In the genomic region with DNA sequence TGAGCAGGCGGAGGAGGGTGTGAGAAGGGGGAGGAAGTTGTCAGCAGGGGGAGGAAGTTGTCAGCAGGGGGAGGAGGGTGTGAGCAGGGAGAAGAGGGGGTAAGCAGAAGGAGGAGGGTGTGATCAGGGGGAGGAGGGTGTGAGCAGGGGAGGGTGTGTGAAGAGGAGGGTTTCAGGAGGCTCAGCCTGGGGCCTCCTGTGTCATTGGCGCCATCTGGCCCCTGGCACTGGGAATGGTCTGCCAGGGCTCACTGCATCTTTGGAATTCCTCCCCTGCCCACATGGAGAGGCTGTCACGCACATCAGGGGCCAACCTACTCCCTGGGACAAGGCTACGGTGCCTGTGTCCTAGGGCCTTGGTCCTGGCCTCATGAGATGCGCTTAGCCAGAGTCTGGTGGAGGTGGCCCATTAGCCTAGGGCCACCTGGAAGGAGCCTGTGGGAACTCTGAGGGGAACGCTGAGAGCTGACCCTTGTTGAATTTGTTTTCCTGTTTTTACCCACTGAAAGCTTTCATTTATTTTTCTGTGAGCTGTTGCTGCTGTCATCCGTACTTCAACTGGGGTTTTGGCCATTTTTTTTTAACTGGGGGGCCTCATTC, we compare ENCODE assay signal across 8 cellular contexts. TPM values are rescaled to one million over a fixed set of nuclear protein-coding genes. Genes with fewer than 3 reads are reported as not detected.
DNase-seq lines count a peak whose midpoint lies in the region; ATAC-seq, FAIRE-seq and TF ChIP-seq lines count a peak whose summit lies in the region.

No MANE protein-coding gene starts in this region.

- H3K4me3 ChIP-seq in GM12878 = no peak overlapping the region
- no peak overlapping the region for H3K4me3 ChIP-seq in left lung
- no peak overlapping the region for H3K4me3 ChIP-seq in transverse colon

- peaks cover 2% of the 10 kb centered on the region for H3K36me3 Mint-ChIP-seq in T-helper 17 cell (ENCODE audit: low read depth)

- H3K36me3 ChIP-seq in GM12878 (ENCODE audit: control insufficient read depth in 2 of 2, insufficient read depth in 2 of 2, low read length in 1 of 2) (no peaks in the 10 kb centered on the region), left lung (no peaks in the 10 kb centered on the region), transverse colon (no peaks in the 10 kb centered on the region)

- in situ Hi-C loops in GM12878 (cut with MboI) (no loop called here), transverse colon (cut with MboI; ENCODE audit: low pct_ligation_motif_present in 1 of 4, low pct_unique_long_range_greater_than_20kb in 1 of 4, low sequenced_read_pairs in 3 of 4) (no loop called here)

- DNase-seq in AG08395 (ENCODE audit: low spot score) = peak; percentile 77
- DNase-seq in GM10266 (ENCODE audit: extremely low spot score) = peak; percentile 71
- peak; percentile 85 for DNase-seq in NCI-H226
- no peak for DNase-seq in GM12878 (ENCODE audit: low read depth, low spot score)
- DNase-seq in left lung = peak; percentile 28 to 45
- DNase-seq in GM19238 (ENCODE audit: insufficient read length, low spot score) = no peak
- DNase-seq in transverse colon = no peak
- no peak for DNase-seq in T-helper 17 cell

- no peaks in the 10 kb centered on the region for H3K4me1 Mint-ChIP-seq in T-helper 17 cell

- no peak overlapping the region for H3K27ac ChIP-seq in GM12878 (ENCODE audit: control insufficient read depth, insufficient read depth)
- no peak overlapping the region for H3K27ac ChIP-seq in left lung
- H3K27ac ChIP-seq in transverse colon = no peak overlapping the region

- WGBS in GM12878 (ENCODE audit: insufficient coverage, insufficient replicate concordance, low lambda C conversion rate, missing lambda C conversion rate) = 69% methylated on average over 7 of the region's 7 CpGs
- WGBS in transverse colon (ENCODE audit: low coverage in 1 of 2), 2 donors = 68 to 72% methylated on average over 3 to 7 of the region's 7 CpGs

- H3K9ac ChIP-seq in GM12878 (ENCODE audit: control insufficient read depth, insufficient read depth, low read length) = no peak overlapping the region

- TF ChIP-seq EP300 in GM12878 (IDR thresholded peaks at IDR 0.05; ENCODE audit: borderline replicate concordance in 1 of 2, control insufficient read depth in 1 of 2, low read depth in 2 of 2, low read length in 2 of 2) (no peak), transverse colon (IDR thresholded peaks at IDR 0.05; ENCODE audit: low read depth) (no peak)

- H3K4me3 Mint-ChIP-seq in T-helper 17 cell = no peak overlapping the region

- POLR2A ChIA-PET in GM12878 (lab: Charles Lee) = interaction anchor here (0.7 kb wide), 1 partner anchor 185 kb away, joined by 3 read pairs; no protein-coding TSS in a partner anchor

- H3K4me2 ChIP-seq in GM12878 (ENCODE audit: control insufficient read depth, insufficient read depth) = no peak overlapping the region

- FAIRE-seq in GM12878 (lab: Jason Lieb, UNC) = peak; percentile 7

- peak; percentile 63 for ATAC-seq in GM12878
- peak; percentile 20 for ATAC-seq in left lung
- no peak for ATAC-seq in T-helper 17 cell

- H3K4me1 ChIP-seq in GM12878 (ENCODE audit: control insufficient read depth, insufficient read depth, low read length) (no peaks in the 10 kb centered on the region; the same call in 1 of the 2 replicates), left lung (peaks cover 7 to 11% of the 10 kb centered on the region in 2 donors), transverse colon (peaks cover 0 to 9% (median 7%) of the 10 kb centered on the region in 4 donors)

- TF ChIP-seq POLR2A in GM12878 (IDR thresholded peaks at IDR 0.05; ENCODE audit: low read depth, low read length) (no peak), transverse colon (IDR thresholded peaks at IDR 0.05) (no peak)

- H3K27ac Mint-ChIP-seq in T-helper 17 cell = no peak overlapping the region

- SMC1A ChIA-PET in GM12878 (lab: Charles Lee; ENCODE audit: uncharacterized antibody, unreplicated experiment) = interaction anchor here (0.8 to 1.5 kb wide), 2 partner anchors 10 to 65 kb away, joined by 4 read pairs; no protein-coding TSS in a partner anchor

- intact Hi-C loops in GM12878 (cut with micrococcal nuclease; ENCODE audit: unreplicated experiment) = loop anchor here (2.0 kb wide), 1 partner anchor 67 kb away; no protein-coding TSS in a partner anchor
- intact Hi-C loops in left lung (cut with DNase I) = no loop called here
- intact Hi-C loops in transverse colon (cut with DNase I; ENCODE audit: low total_unique reads) = no loop called here

- TF ChIP-seq RAD21 in GM12878 (IDR thresholded peaks at IDR 0.05; ENCODE audit: insufficient read depth, low read depth, low read length) = peak; percentile 58

- peaks cover 0 to 2% of the 10 kb centered on the region in 2 experiments; a peak in 3 of 4 replicates for H3K27me3 ChIP-seq in GM12878 (replicated peaks in 1 of 2; ENCODE audit: control insufficient read depth in 2 of 2, insufficient read depth in 2 of 2, low read length in 1 of 2)
- H3K27me3 ChIP-seq in left lung = peaks cover 11 to 40% of the 10 kb centered on the region in 2 donors
- peaks cover 22% of the 10 kb centered on the region for H3K27me3 ChIP-seq in transverse colon

- RAD21 ChIA-PET in GM12878 (lab: Charles Lee; ENCODE audit: unreplicated experiment) = interaction anchor here (0.7 to 1.1 kb wide), 2 partner anchors 62 to 66 kb away, joined by 3 read pairs; no protein-coding TSS in a partner anchor

- H3K79me2 ChIP-seq in GM12878 (ENCODE audit: control insufficient read depth, insufficient read depth, low read length) = no peaks in the 10 kb centered on the region

- TF ChIP-seq CTCF in GM10266 (IDR thresholded peaks at IDR 0.05; ENCODE audit: control insufficient read depth, insufficient read depth, low read depth, missing control alignments) (peak; percentile 38), GM12878 (IDR thresholded peaks at IDR 0.05 in 2 of 3, conservative IDR thresholded peaks at IDR 0.05 in 1 of 3; ENCODE audit: control insufficient read depth in 2 of 3, extremely low read depth in 1 of 3, insufficient read depth in 1 of 3, low read depth in 3 of 3, low read length in 3 of 3) (peak; percentile 22 to 56 (median 44); a peak in 4 of 6 replicates), left lung (IDR thresholded peaks at IDR 0.05) (no peak), transverse colon (IDR thresholded peaks at IDR 0.05) (no peak)

- H2AFZ ChIP-seq in GM12878 (ENCODE audit: control insufficient read depth, low read depth, low read length) = no peak overlapping the region

- H3K27me3 Mint-ChIP-seq in T-helper 17 cell = peaks cover 19% of the 10 kb centered on the region

- H4K20me1 ChIP-seq in GM12878 (ENCODE audit: control insufficient read depth, insufficient read depth) = no peaks in the 10 kb centered on the region

- no peaks in the 10 kb centered on the region for H3K9me3 ChIP-seq in GM12878 (replicated peaks; ENCODE audit: control insufficient read depth, insufficient read depth, low read length)
- H3K9me3 ChIP-seq in left lung = no peaks in the 10 kb centered on the region
- no peaks in the 10 kb centered on the region for H3K9me3 ChIP-seq in transverse colon
- H3K9me3 ChIP-seq in T-helper 17 cell (ENCODE audit: control insufficient read depth, low read length, poor library complexity, severe bottlenecking) = no peaks in the 10 kb centered on the region

- CTCF ChIA-PET in GM12878 (lab: Yijun Ruan, JAX) = interaction anchor here (0.7 to 1.2 kb wide), 4 partner anchors 27 to 66 kb away, joined by 3 to 6 read pairs (median 3); no protein-coding TSS in a partner anchor

- no TSS peak for BruUV-seq in GM12878 (replicated peaks; lab: Mats Ljungman, UMichigan)

TF ChIP-seq in GM12878, 131 proteins besides CTCF, POLR2A, EP300 and RAD21 (continues in another document):
- TF ChIP-seq NFXL1 (IDR thresholded peaks at IDR 0.05; ENCODE audit: borderline replicate concordance) (peak; percentile 95), ATF7 (IDR thresholded peaks at IDR 0.05; ENCODE audit: low read depth) (no peak), SMC3 (IDR thresholded peaks at IDR 0.05; ENCODE audit: borderline replicate concordance, low read length) (peak; percentile 57)

RNA-seq across cellular contexts. Expression of a gene that starts 18.0 kb away (rescaled TPM):
- total RNA-seq in GM12878 (2013; cell fraction: nucleolus; rRNA removed) = 0.77 and 0.95 TPM in 2 replicates
- total RNA-seq in GM12878 (2014; rRNA removed) = 0.16 and 0.17 TPM in 2 replicates
- total RNA-seq in GM12878 (2014; rRNA removed; fragmentation: Illumina TruSeq; extraction: Trizol) = not detected in 2 replicates
- 0.23 and 0.24 TPM in 2 replicates for total RNA-seq in GM12878 (2021)
- not detected for polyA plus RNA-seq in GM12878 (2011; ENCODE audit: low read depth)
- polyA plus RNA-seq in GM12878 (2011; rRNA removed) = 0.06 and 0.11 TPM in 2 replicates
- 0.10 and 0.21 TPM in 2 replicates for polyA plus RNA-seq in GM12878 (2011; cell fraction: cytosol; rRNA removed)
- polyA plus RNA-seq in GM12878 (2011; cell fraction: nucleus; rRNA removed) = 0.15 and 0.58 TPM in 2 replicates
- polyA plus RNA-seq in GM12878 (2012) = 0.24 and 0.48 TPM in 2 replicates
- polyA plus RNA-seq in GM12878 (2014; fragmentation: Illumina TruSeq; extraction: Trizol) = 0.06 TPM in 1 of 2 replicates, not detected in the other
- not detected for polyA plus RNA-seq in GM12878 (2014; fragmentation: Nextera tagmentation; extraction: Ambion mirVana)
- polyA plus RNA-seq in GM12878 (2014; rRNA removed) = 0.06 and 0.22 TPM in 2 replicates
- not detected for polyA plus RNA-seq in GM12878 (2016; fragmentation: Nextera tagmentation; extraction: Ambion mirVana)
- polyA minus RNA-seq in GM12878 (2011; rRNA and poly(A)+ RNA removed) = not detected in 2 replicates
- not detected in 2 replicates for polyA minus RNA-seq in GM12878 (2011; cell fraction: cytosol; rRNA and poly(A)+ RNA removed)
- polyA minus RNA-seq in GM12878 (2011; cell fraction: nucleus; rRNA and poly(A)+ RNA removed) = not detected in 2 replicates
- total RNA-seq in left lung = under 1 TPM; 0.17 to 0.18 TPM
- 1 to 10 TPM in 1 of 4 donors, under 1 TPM in 2, not detected in 1; 0.16 to 2.8 (median 0.27) TPM for total RNA-seq in transverse colon
- under 1 TPM in 1 of 2 donors, not detected in 1; 0.31 TPM for total RNA-seq in T-helper 17 cell

Comparison
In these comparisons a context has a peak if more than half of its experiments do, and no peak if none do; other contexts are left out.
1. DNase-seq: peak in AG08395 (single experiment), GM10266 (single experiment), NCI-H226 (single experiment) and left lung (2 of 2); none in GM12878 (single experiment), GM19238 (single experiment), transverse colon (single experiment) and T-helper 17 cell (0 of 3).
2. CTCF ChIP-seq: peak in GM10266 (single experiment) and GM12878 (3 of 3); none in left lung (0 of 2) and transverse colon (0 of 5).